1 cellular context compared by ENCODE assay signal in genomic region chr15:91852741-91853500, GRCh38.
TF ChIP-seq lines count a peak whose summit lies in the region.

No MANE protein-coding gene starts in this region.

TF ChIP-seq in GM23338, 12 proteins besides CTCF, POLR2A, EP300 and RAD21 (continued from another document):
- no peak for TF ChIP-seq CREB1 (CRISPR knock-in tag; IDR thresholded peaks at IDR 0.05; ENCODE audit: low read depth)
TF ChIP-seq in GM23338: peak in this region for 0.
